Comparison of ENCODE assay signal across 16 cellular contexts in genomic region chr4:96164814-96165351, GRCh38.
DNase-seq lines count a peak whose midpoint lies in the region; ATAC-seq, FAIRE-seq and TF ChIP-seq lines count a peak whose summit lies in the region.
"Had no signal": no experiment of that assay in that cellular context is flagged by ENCODE, and none has a peak within 500 bp of the region (broad histone marks: within the 10 kb centered on the region; RNA-seq: fewer than 3 reads in every experiment).

No MANE protein-coding gene starts in this region.

- peak overlapping the region; percentile 24 for H3K4me2 ChIP-seq in smooth muscle cell

- H3K79me2 ChIP-seq in smooth muscle cell (ENCODE audit: low read depth) = no peaks in the 10 kb centered on the region

- H2AFZ ChIP-seq in smooth muscle cell (ENCODE audit: low read depth) = no peak overlapping the region

- no peaks in the 10 kb centered on the region for H3K36me3 ChIP-seq in adrenal gland (replicated peaks in 1 of 2)
- H3K36me3 ChIP-seq in smooth muscle cell (ENCODE audit: low read depth) = no peaks in the 10 kb centered on the region
- no peaks in the 10 kb centered on the region for H3K36me3 ChIP-seq in small intestine (ENCODE audit: control insufficient read depth in 2 of 2, insufficient read depth in 2 of 2, low read length in 2 of 2)
- H3K36me3 ChIP-seq: left lung had no signal

- H3K27me3 ChIP-seq in adrenal gland = no peaks in the 10 kb centered on the region
- no peaks in the 10 kb centered on the region for H3K27me3 ChIP-seq in smooth muscle cell (ENCODE audit: low read depth)
- H3K27me3 ChIP-seq in small intestine (ENCODE audit: control insufficient read depth in 2 of 2, insufficient read depth in 2 of 2, low read length in 2 of 2) = no peaks in the 10 kb centered on the region
- H3K27me3 ChIP-seq: left lung, testis had no signal

- WGBS in adrenal gland, 4 donors = 43 to 57% (median 47%) methylated on average over 3 of the region's 3 CpGs
- 57% methylated on average over 3 of the region's 3 CpGs for WGBS in smooth muscle cell (ENCODE audit: low lambda C conversion rate)
- 86 to 90% (median 89%) methylated on average over 3 of the region's 3 CpGs for WGBS in small intestine, 3 donors

- no peak overlapping the region for H3K4me3 ChIP-seq in adrenal gland
- H3K4me3 ChIP-seq in smooth muscle cell = no peak overlapping the region
- no peak overlapping the region for H3K4me3 ChIP-seq in small intestine (ENCODE audit: low read depth in 1 of 2, low read length in 2 of 2)
- H3K4me3 ChIP-seq: left lung, testis had no signal

- no peaks in the 10 kb centered on the region for H4K20me1 ChIP-seq in smooth muscle cell (ENCODE audit: low read depth)

- ATAC-seq in HG03571 (IDR thresholded peaks at IDR 0.05; ENCODE audit: unreplicated experiment) = no peak
- ATAC-seq: activated CD4-positive, alpha-beta T cell treated with anti-CD3 and anti-CD28 coated beads for 36 hours; effector memory CD8-positive, alpha-beta T cell; left lung had no signal

- no peaks in the 10 kb centered on the region for H3F3A ChIP-seq in smooth muscle cell (ENCODE audit: low read depth)

- TF ChIP-seq CTCF in adrenal gland (IDR thresholded peaks at IDR 0.05) = no peak
- no peak for TF ChIP-seq CTCF in smooth muscle cell (IDR thresholded peaks at IDR 0.05; ENCODE audit: borderline replicate concordance, insufficient read depth, poor library complexity, severe bottlenecking)
- no peak for TF ChIP-seq CTCF in GM20000 (IDR thresholded peaks at IDR 0.05; ENCODE audit: extremely low read depth, missing control alignments)

- no peaks in the 10 kb centered on the region for H3K9me3 ChIP-seq in adrenal gland (replicated peaks in 1 of 3)
- H3K9me3 ChIP-seq in smooth muscle cell (replicated peaks; ENCODE audit: low read depth) = no peaks in the 10 kb centered on the region
- H3K9me3 ChIP-seq in small intestine (ENCODE audit: control insufficient read depth, low read depth) = no peaks in the 10 kb centered on the region
- H3K9me3 ChIP-seq: testis had no signal

- no peak for FAIRE-seq in small intestine (lab: Jason Lieb, UNC)

- no peak overlapping the region for H3K9ac ChIP-seq in smooth muscle cell (ENCODE audit: low read depth)

- peak; percentile 28 for DNase-seq in HK-2 (ENCODE audit: unreplicated experiment)
- peak; percentile 19 to 61 (median 26) for DNase-seq in adrenal gland
- peak; percentile 68 for DNase-seq in foreskin melanocyte
- no peak for DNase-seq in smooth muscle cell (lab: John Stamatoyannopoulos, UW; ENCODE audit: unreplicated experiment)
- no peak for DNase-seq in small intestine
- DNase-seq in GM20000 (ENCODE audit: low spot score) = no peak
- DNase-seq in NCI-H1694 (lab: John Stamatoyannopoulos, UW) = no peak
- DNase-seq: activated CD4-positive, alpha-beta T cell treated with anti-CD3 and anti-CD28 coated beads for 36 hours; anterior cingulate cortex; effector memory CD8-positive, alpha-beta T cell; left lung; stimulated activated CD4-positive, alpha-beta T cell treated with anti-CD3 and anti-CD28 coated beads, Interleukin-12 subunit alpha, Interleukin-12 subunit beta, amount 100 ng/mL, for 4 hours; T-helper 1 cell; testis had no signal

- TF ChIP-seq POLR2A in adrenal gland (IDR thresholded peaks at IDR 0.05) = no peak

- intact Hi-C loops in adrenal gland (cut with DNase I) = no loop called here

- H3K27ac ChIP-seq in adrenal gland = peak overlapping the region in 4 of 5 donors; percentile 5 to 61 (median 19)
- H3K27ac ChIP-seq in smooth muscle cell (ENCODE audit: low read depth) = peak overlapping the region; percentile 63
- no peak overlapping the region for H3K27ac ChIP-seq in small intestine (ENCODE audit: low read depth in 1 of 2, low read length in 1 of 2)
- H3K27ac ChIP-seq: HL-60, left lung, testis had no signal

- H3K4me1 ChIP-seq in adrenal gland (replicated peaks in 1 of 2) (peaks cover 0 to 5% of the 10 kb centered on the region in 2 donors), smooth muscle cell (ENCODE audit: low read depth) (no peaks in the 10 kb centered on the region), small intestine (ENCODE audit: control insufficient read depth in 2 of 2, insufficient read depth in 1 of 2, low read depth in 1 of 2, low read length in 1 of 2) (no peaks in the 10 kb centered on the region)
- H3K4me1 ChIP-seq: left lung, testis had no signal

Comparison
In these comparisons a context has a peak if more than half of its experiments do, and no peak if none do; other contexts are left out.
1. DNase-seq: peak in HK-2 (single experiment), adrenal gland (7 of 7) and foreskin melanocyte (single experiment); none in smooth muscle cell (single experiment), small intestine (single experiment), GM20000 (single experiment) and NCI-H1694 (single experiment).
2. H3K27ac ChIP-seq: peak in adrenal gland (4 of 5) and smooth muscle cell (single experiment); none in small intestine (0 of 2).